Comparison of ENCODE assay signal across 15 cellular contexts in the genomic region with DNA sequence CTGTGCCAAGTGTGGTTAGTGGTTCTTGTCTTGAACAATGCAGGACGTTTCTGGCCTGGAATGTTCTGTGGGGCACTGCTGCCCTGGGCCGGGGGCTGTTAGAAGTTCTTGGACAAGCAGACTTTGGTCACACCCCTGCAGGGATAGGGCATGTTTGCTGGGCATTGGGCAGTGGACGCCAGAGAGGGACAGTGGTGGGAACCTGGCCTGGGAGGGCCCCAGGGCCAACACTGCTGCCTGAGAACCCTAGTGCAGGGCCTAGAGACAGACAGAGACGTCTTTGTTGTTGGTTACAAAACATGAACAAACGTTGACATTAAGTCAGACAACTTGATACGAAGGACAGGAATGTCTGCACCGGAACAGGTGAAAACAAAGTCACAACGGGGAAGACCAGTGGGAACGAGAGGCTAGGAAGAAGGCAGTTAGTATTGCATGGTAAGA. TPM values are rescaled to one million over a fixed set of nuclear protein-coding genes. Genes with fewer than 3 reads are reported as not detected.
DNase-seq lines count a peak whose midpoint lies in the region; ATAC-seq and TF ChIP-seq lines count a peak whose summit lies in the region.
"Had no signal": no experiment of that assay in that cellular context is flagged by ENCODE, and none has a peak within 500 bp of the region (broad histone marks: within the 10 kb centered on the region; RNA-seq: fewer than 3 reads in every experiment).

No MANE protein-coding gene starts in this region.

- H3K9me3 Mint-ChIP-seq in Caco-2 (ENCODE audit: unreplicated experiment): no peaks in the 10 kb centered on the region
- no peaks in the 10 kb centered on the region for H3K9me3 Mint-ChIP-seq in GM23338
- H3K9me3 Mint-ChIP-seq in progenitor cell of endocrine pancreas (ENCODE audit: low read depth): no peaks in the 10 kb centered on the region

- H3K79me2 ChIP-seq in GM23338 (replicated peaks; ENCODE audit: insufficient read depth): no peaks in the 10 kb centered on the region

- H3K4me1 Mint-ChIP-seq in Caco-2 (ENCODE audit: low read depth, unreplicated experiment) (no peaks in the 10 kb centered on the region), GM23338 (peaks cover 7% of the 10 kb centered on the region; the same call in 2 of the 3 replicates), progenitor cell of endocrine pancreas (ENCODE audit: low read depth) (peaks cover 15% of the 10 kb centered on the region)

- H4K20me1 ChIP-seq in GM23338 (replicated peaks; ENCODE audit: insufficient read depth): 0 out of 2 replicates have a peak, but pooled peaks cover 3% of the 10 kb centered on the region

- H3F3A ChIP-seq in GM23338 (replicated peaks; ENCODE audit: low read depth): no peaks in the 10 kb centered on the region

- peak in 1 of 2 experiments; percentile 15 for DNase-seq in Caco-2
- no peak for DNase-seq in GM23338 (ENCODE audit: low spot score)
- DNase-seq in body of pancreas: no peak
- no peak for DNase-seq in progenitor cell of endocrine pancreas (ENCODE audit: low spot score, unreplicated experiment)
- no peak for DNase-seq in NCI-H82 (lab: John Stamatoyannopoulos, UW)
- DNase-seq: BE2C; CD4-positive, alpha-beta memory T cell; DND-41; GDM1; GM23248; H7 had no signal

- H3K9me3 ChIP-seq in Caco-2 (no peaks in the 10 kb centered on the region), body of pancreas (no peaks in the 10 kb centered on the region)
- H3K9me3 ChIP-seq: A549, BE2C had no signal

- ATAC-seq in GM23338: no peak
- ATAC-seq in body of pancreas: peak; percentile 30
- no peak for ATAC-seq in GM18498 (IDR thresholded peaks at IDR 0.05; ENCODE audit: unreplicated experiment)
- ATAC-seq: A549 had no signal

- H3K27me3 ChIP-seq in Caco-2 (replicated peaks; ENCODE audit: control insufficient read depth, insufficient read depth, low read length): no peaks in the 10 kb centered on the region
- H3K27me3 ChIP-seq in GM23338 (ENCODE audit: insufficient read depth): no peaks in the 10 kb centered on the region
- no peaks in the 10 kb centered on the region for H3K27me3 ChIP-seq in body of pancreas
- H3K27me3 ChIP-seq: BE2C had no signal

- H3K4me3 ChIP-seq in Caco-2 (ENCODE audit: low read depth, low read length) (no peak overlapping the region), GM23338 (no peak overlapping the region), body of pancreas (no peak overlapping the region)
- H3K4me3 ChIP-seq: A549, GM23248 had no signal

- no peak overlapping the region for H2AFZ ChIP-seq in GM23338
- H2AFZ ChIP-seq: GM23248 had no signal

- H3K9me2 ChIP-seq in GM23338 (ENCODE audit: insufficient read depth): no peaks in the 10 kb centered on the region

- H3K4me1 ChIP-seq in Caco-2 (no peaks in the 10 kb centered on the region), GM23338 (ENCODE audit: insufficient read depth) (no peaks in the 10 kb centered on the region), body of pancreas (peaks cover 23% of the 10 kb centered on the region)
- H3K4me1 ChIP-seq: A549, BE2C had no signal

- no TSS peak for BruUV-seq in Caco-2 (replicated peaks; lab: Mats Ljungman, UMichigan)

- H3K4me3 Mint-ChIP-seq in Caco-2 (ENCODE audit: unreplicated experiment) (no peak overlapping the region), GM23338 (no peak overlapping the region), progenitor cell of endocrine pancreas (ENCODE audit: low read depth) (peak overlapping the region; percentile 9)
- H3K4me3 Mint-ChIP-seq: CD4-positive, alpha-beta memory T cell had no signal

- POLR2A ChIA-PET in Caco-2 (lab: Charles Lee): no interaction called here

- no peak overlapping the region for H3K4me2 ChIP-seq in GM23338
- H3K4me2 ChIP-seq: A549 had no signal

- H3K27ac Mint-ChIP-seq in Caco-2 (ENCODE audit: unreplicated experiment): peak overlapping the region; percentile 83
- peak overlapping the region; percentile 74; the same call in 1 of the 2 replicates for H3K27ac Mint-ChIP-seq in GM23338
- H3K27ac Mint-ChIP-seq in progenitor cell of endocrine pancreas: peak overlapping the region; percentile 63

- H3K36me3 ChIP-seq in Caco-2 (ENCODE audit: control insufficient read depth, insufficient read depth, low read length) (no peaks in the 10 kb centered on the region), GM23338 (ENCODE audit: insufficient read depth) (no peaks in the 10 kb centered on the region; the same call in 1 of the 2 replicates), body of pancreas (replicated peaks in 1 of 2; ENCODE audit: insufficient read depth in 1 of 2, low read depth in 2 of 2) (peaks cover 0 to 3% of the 10 kb centered on the region in 2 donors)
- H3K36me3 ChIP-seq: BE2C had no signal

- H3K27ac ChIP-seq in GM23338 (ENCODE audit: low read depth): no peak overlapping the region
- H3K27ac ChIP-seq in body of pancreas: peak overlapping the region in 3 of 4 donors; percentile 38 to 64 (median 46)
- H3K27ac ChIP-seq: A549, C4-2B, GM23248 had no signal

- intact Hi-C loops in Caco-2 (cut with micrococcal nuclease; ENCODE audit: unreplicated experiment) (no loop called here), body of pancreas (cut with DNase I) (no loop called here)

- H3K36me3 Mint-ChIP-seq in Caco-2 (ENCODE audit: insufficient read depth, unreplicated experiment) (peaks cover 22% of the 10 kb centered on the region), GM23338 (ENCODE audit: low read depth) (peaks cover 16% of the 10 kb centered on the region), progenitor cell of endocrine pancreas (ENCODE audit: insufficient read depth) (peaks cover 22% of the 10 kb centered on the region)
- H3K36me3 Mint-ChIP-seq: CD4-positive, alpha-beta memory T cell had no signal

- WGBS in body of pancreas, 2 donors: 44 to 57% methylated on average over 9 of the region's 9 CpGs

- TF ChIP-seq CTCF in Caco-2 (IDR thresholded peaks at IDR 0.05; ENCODE audit: insufficient read depth in 1 of 2, low read depth in 1 of 2, low read length in 1 of 2, severe bottlenecking in 1 of 2, unreplicated experiment in 1 of 2) (no peak), GM23338 (conservative IDR thresholded peaks at IDR 0.05; ENCODE audit: low read depth in 2 of 2) (no peak), body of pancreas (IDR thresholded peaks at IDR 0.05) (no peak), progenitor cell of endocrine pancreas (IDR thresholded peaks at IDR 0.05; ENCODE audit: unreplicated experiment) (no peak)

- H3K27me3 Mint-ChIP-seq in Caco-2 (ENCODE audit: insufficient read depth, unreplicated experiment) (no peaks in the 10 kb centered on the region), GM23338 (ENCODE audit: insufficient read depth, low read depth, poor library complexity) (peaks cover 12% of the 10 kb centered on the region), progenitor cell of endocrine pancreas (no peaks in the 10 kb centered on the region)

- no peak for TF ChIP-seq POLR2A in body of pancreas (IDR thresholded peaks at IDR 0.05)

- CTCF ChIA-PET in Caco-2 (lab: Charles Lee): no interaction called here

RNA-seq across cellular contexts. Expression of gene WNK2, which starts 57.0 kb away (rescaled TPM):
- 21.7 and 23.4 TPM in 2 replicates for total RNA-seq in Caco-2 (2022)
- 93.4 and 102 TPM in 2 replicates for total RNA-seq in GM23338 (2014; rRNA removed; shearing (Covaris generic))
- 56.4 and 61.7 TPM in 2 replicates for polyA plus RNA-seq in GM23338 (2016; fragmentation: Nextera tagmentation; extraction: Ambion mirVana)
- 100 to 1,000 TPM in 1 of 2 donors, 10 to 100 TPM in 1; 85.4 to 173 TPM for total RNA-seq in body of pancreas
- total RNA-seq in progenitor cell of endocrine pancreas: 302 and 345 TPM in 2 replicates
- total RNA-seq: GM23248 had no signal
- polyA plus RNA-seq: AG04450; CD4-positive, alpha-beta memory T cell; GM23248 had no signal
